Comparison of ENCODE assay signal across 1 cellular context in genomic region chr14:70107309-70107708, GRCh38.
TF ChIP-seq lines count a peak whose summit lies in the region.

No MANE protein-coding gene starts in this region.

TF ChIP-seq in GM23338, 12 proteins besides CTCF, POLR2A, EP300 and RAD21 (continued from another document):
- TF ChIP-seq CREB1 (CRISPR knock-in tag; IDR thresholded peaks at IDR 0.05; ENCODE audit: low read depth) (no peak), STAT1 (IDR thresholded peaks at IDR 0.05; ENCODE audit: unreplicated experiment) (no peak), NANOG (IDR thresholded peaks at IDR 0.05; ENCODE audit: borderline replicate concordance) (no peak), POLR2AphosphoS5 (IDR thresholded peaks at IDR 0.05; ENCODE audit: low read depth) (no peak), EZH2 (IDR thresholded peaks at IDR 0.05; ENCODE audit: low read depth, unreplicated experiment) (no peak)
